8 cellular contexts compared by ENCODE assay signal in the genomic region with DNA sequence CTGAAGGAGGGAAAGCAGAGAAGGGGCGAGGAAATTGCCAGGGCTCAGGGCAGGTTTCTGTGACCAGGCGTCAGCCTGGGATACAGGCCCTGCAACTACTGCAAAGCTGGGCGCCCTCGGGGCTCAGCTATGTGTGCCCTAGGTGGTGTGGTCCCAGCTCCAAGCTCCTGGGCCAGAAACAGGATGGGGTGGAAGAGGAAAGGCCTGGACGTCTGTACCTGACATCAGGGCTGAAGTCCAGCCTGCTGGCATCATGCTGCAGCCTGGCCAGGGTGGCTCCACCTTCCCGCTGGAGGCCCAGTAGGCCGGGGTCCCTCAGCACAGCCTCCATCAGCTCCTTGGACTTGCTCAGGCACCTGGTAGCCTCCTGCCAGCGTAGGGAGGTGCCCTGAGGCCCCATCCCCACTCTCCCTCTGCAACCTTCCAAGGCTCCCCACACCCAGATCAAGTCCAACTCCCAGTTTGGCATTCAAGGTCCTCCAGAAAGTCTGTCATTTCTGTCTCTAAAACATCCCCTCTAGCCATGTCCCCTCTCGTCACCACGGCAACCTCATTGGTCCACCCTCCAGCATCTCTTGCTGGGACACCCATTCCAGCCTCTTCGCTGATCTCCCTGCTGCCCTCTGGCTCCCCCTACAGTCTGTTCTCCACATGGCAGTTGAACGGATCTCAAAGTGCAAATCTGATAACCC. TPM values are rescaled to one million over a fixed set of nuclear protein-coding genes. Genes with fewer than 3 reads are reported as not detected.
DNase-seq lines count a peak whose midpoint lies in the region; ATAC-seq, FAIRE-seq and TF ChIP-seq lines count a peak whose summit lies in the region.

No MANE protein-coding gene starts in this region.

- CTCF ChIA-PET in A549 (lab: Yijun Ruan, JAX) (interaction anchor here (0.7 to 23.9 kb wide), 63 partner anchors 12 to 660 kb away, joined by 3 to 818 read pairs (median 8); partner anchors contain the start of genes BPI, RPRD1B, TGM2 and TTI1), H1 (lab: Charles Lee; ENCODE audit: partially characterized antibody) (interaction anchor here (0.7 to 17.3 kb wide), 53 partner anchors 7 to 309 kb away, joined by 3 to 198 read pairs (median 6); partner anchors contain the start of gene BPI)
- CTCF ChIA-PET in activated CD8-positive, alpha-beta T cell treated with anti-CD3 and anti-CD28 coated beads, Interleukin-2, amount 10 ng/mL, durations not matched to agents 7 days and 5 days (lab: Charles Lee): interaction anchor here (0.9 to 7.8 kb wide), 39 partner anchors 8 to 658 kb away, joined by 3 to 93 read pairs (median 6); no protein-coding TSS in a partner anchor

- H3K23me2 ChIP-seq in H1 (ENCODE audit: low read depth, low read length): no peaks in the 10 kb centered on the region

- H2BK120ac ChIP-seq in H1 (replicated peaks; ENCODE audit: low read depth, low read length): no peak overlapping the region

- no peak for TF ChIP-seq POLR2A in A549 (IDR thresholded peaks at IDR 0.05; ENCODE audit: low read length)
- TF ChIP-seq POLR2A in GM12892 (IDR thresholded peaks at IDR 0.05; ENCODE audit: low read depth, low read length): no peak
- no peak for TF ChIP-seq POLR2A in H1 (IDR thresholded peaks at IDR 0.05; ENCODE audit: control extremely low read depth in 1 of 2, low read depth in 2 of 2, low read length in 2 of 2)

- peak; percentile 86 for TF ChIP-seq CTCF in A549 (IDR thresholded peaks at IDR 0.05)
- peak; percentile 87 to 96 (median 89) for TF ChIP-seq CTCF in H1 (IDR thresholded peaks at IDR 0.05; ENCODE audit: control extremely low read depth in 1 of 3, insufficient read depth in 1 of 3, low read depth in 1 of 3, low read length in 3 of 3)

- H3K4me2 ChIP-seq in A549: no peak overlapping the region
- H3K4me2 ChIP-seq in H1 (ENCODE audit: insufficient read depth in 1 of 2, low read depth in 2 of 2, low read length in 2 of 2): no peak overlapping the region

- H3K27ac ChIP-seq in A549: peak overlapping the region in 1 of 2 experiments; percentile 98; a peak in 4 of 6 replicates
- H3K27ac ChIP-seq in H1 (ENCODE audit: low read depth, low read length): no peak overlapping the region

- H4K20me1 ChIP-seq in H1 (replicated peaks in 1 of 2; ENCODE audit: control insufficient read depth in 1 of 2, insufficient read depth in 2 of 2, low read length in 2 of 2): no peaks in the 10 kb centered on the region

- H4K91ac ChIP-seq in H1 (replicated peaks; ENCODE audit: insufficient read length, low read length): no peak overlapping the region

- peak; percentile 67 to 84 for DNase-seq in A549 (ENCODE audit: low read depth in 1 of 2, low spot score in 1 of 2)
- peak; percentile 61 for DNase-seq in GM12892 (ENCODE audit: insufficient read length)
- DNase-seq in NCI-H69 (lab: John Stamatoyannopoulos, UW): peak; percentile 42
- peak; percentile 76 for DNase-seq in activated CD8-positive, alpha-beta T cell treated with anti-CD3 and anti-CD28 coated beads, Interleukin-2, amount 10 ng/mL, durations not matched to agents 7 days and 5 days
- peak in 1 of 2 experiments; percentile 96 for DNase-seq in H1 (ENCODE audit: low read depth in 1 of 2, low spot score in 2 of 2)
- peak; percentile 39 for DNase-seq in midbrain (lab: John Stamatoyannopoulos, UW)
- DNase-seq in stimulated activated naive CD8-positive, alpha-beta T cell treated with anti-CD3 and anti-CD28 coated beads, Interleukin-15, Interleukin-2, amounts not matched to agents 100 U/mL and 50 U/mL, for 24 hours: peak; percentile 75

- H3K9ac ChIP-seq in H1 (replicated peaks in 1 of 4; ENCODE audit: extremely low read depth in 1 of 4, low read depth in 3 of 4, low read length in 3 of 4): no peak overlapping the region

- H3K14ac ChIP-seq in H1 (ENCODE audit: insufficient read length): no peak overlapping the region

- H3K4me1 Mint-ChIP-seq in activated CD8-positive, alpha-beta T cell treated with anti-CD3 and anti-CD28 coated beads, Interleukin-2, amount 10 ng/mL, durations not matched to agents 7 days and 5 days (ENCODE audit: low read depth): peaks cover 3% of the 10 kb centered on the region

- H3K4me3 ChIP-seq in A549 (no peak overlapping the region), H1 (ENCODE audit: extremely low read depth in 1 of 4, insufficient read depth in 2 of 4, low read depth in 3 of 4, low read length in 4 of 4) (no peak overlapping the region)

- TF ChIP-seq RAD21 in A549 (conservative IDR thresholded peaks at IDR 0.05 in 1 of 2, IDR thresholded peaks at IDR 0.05 in 1 of 2): peak; percentile 82 to 92
- TF ChIP-seq RAD21 in H1 (IDR thresholded peaks at IDR 0.05 in 1 of 2, conservative IDR thresholded peaks at IDR 0.05 in 1 of 2; ENCODE audit: low read depth in 2 of 2, low read length in 2 of 2): peak; percentile 80 to 85

- WGBS in A549 (ENCODE audit: missing lambda C conversion rate): 44% methylated on average over 10 of the region's 12 CpGs
- 63% methylated on average over 11 of the region's 12 CpGs; no CpG with 5 or more reads in 1 of the 2 experiments for WGBS in H1 (ENCODE audit: extremely low coverage in 1 of 2, insufficient coverage in 1 of 2, insufficient read length in 1 of 2, insufficient replicate concordance in 2 of 2, low coverage in 1 of 2, low lambda C conversion rate in 2 of 2, missing lambda C conversion rate in 1 of 2), 2 experiments

- POLR2A ChIA-PET in A549 (lab: Yijun Ruan, JAX): interaction anchor here (1.4 kb wide), 1 partner anchor 165 kb away, joined by 6 read pairs; no protein-coding TSS in a partner anchor
- POLR2A ChIA-PET in activated CD8-positive, alpha-beta T cell treated with anti-CD3 and anti-CD28 coated beads, Interleukin-2, amount 10 ng/mL, durations not matched to agents 7 days and 5 days (lab: Charles Lee): interaction anchor here (0.6 kb wide), 1 partner anchor 231 kb away, joined by 3 read pairs; no protein-coding TSS in a partner anchor
- POLR2A ChIA-PET in H1 (lab: Charles Lee; ENCODE audit: partially characterized antibody): no interaction called here

- H3K4me1 ChIP-seq in A549 (peaks cover 42% of the 10 kb centered on the region), H1 (replicated peaks in 1 of 4; ENCODE audit: control insufficient read depth in 3 of 4, insufficient read depth in 4 of 4, low read length in 3 of 4) (peaks cover 0 to 3% (median 0%) of the 10 kb centered on the region in 4 experiments; a peak in 3 of 7 replicates)

- no peak overlapping the region for H2BK12ac ChIP-seq in H1 (ENCODE audit: low read depth, low read length)

- H3K79me1 ChIP-seq in H1 (ENCODE audit: low read depth, low read length): no peaks in the 10 kb centered on the region

- H3K27me3 Mint-ChIP-seq in activated CD8-positive, alpha-beta T cell treated with anti-CD3 and anti-CD28 coated beads, Interleukin-2, amount 10 ng/mL, durations not matched to agents 7 days and 5 days (ENCODE audit: low read depth): peaks cover 1% of the 10 kb centered on the region

- H3K9me3 ChIP-seq in A549: no peaks in the 10 kb centered on the region
- H3K9me3 ChIP-seq in H1 (ENCODE audit: insufficient read depth in 2 of 2, low read depth in 1 of 2, low read length in 1 of 2): no peaks in the 10 kb centered on the region

- TF ChIP-seq EP300 in A549 (IDR thresholded peaks at IDR 0.05) (no peak), H1 (IDR thresholded peaks at IDR 0.05; ENCODE audit: borderline replicate concordance in 1 of 2, low read depth in 2 of 2, low read length in 2 of 2) (no peak)

- no peak overlapping the region for H2BK5ac ChIP-seq in H1 (ENCODE audit: low read depth, low read length)

- H3K36me3 ChIP-seq in H1 (ENCODE audit: control insufficient read depth in 2 of 4, insufficient read depth in 4 of 4, low read length in 3 of 4): no peaks in the 10 kb centered on the region

- H3K36me3 Mint-ChIP-seq in activated CD8-positive, alpha-beta T cell treated with anti-CD3 and anti-CD28 coated beads, Interleukin-2, amount 10 ng/mL, durations not matched to agents 7 days and 5 days (ENCODE audit: low read depth): no peaks in the 10 kb centered on the region

- ATAC-seq in A549: peak; percentile 35 to 49; a peak in 5 of 6 replicates
- ATAC-seq in activated CD8-positive, alpha-beta T cell treated with anti-CD3 and anti-CD28 coated beads, Interleukin-2, amount 10 ng/mL, durations not matched to agents 7 days and 5 days: no peak
- ATAC-seq in stimulated activated naive CD8-positive, alpha-beta T cell treated with anti-CD3 and anti-CD28 coated beads, Interleukin-15, Interleukin-2, amounts not matched to agents 100 U/mL and 50 U/mL, for 24 hours: no peak
- ATAC-seq in HG02840 (IDR thresholded peaks at IDR 0.05; ENCODE audit: low FRiP score, unreplicated experiment): no peak

- H3K27me3 ChIP-seq in H1 (replicated peaks in 1 of 4; ENCODE audit: control insufficient read depth in 3 of 4, extremely low read depth in 1 of 4, insufficient read depth in 3 of 4, low read length in 3 of 4): no peaks in the 10 kb centered on the region

- H3K79me2 ChIP-seq in H1 (ENCODE audit: control insufficient read depth in 1 of 2, insufficient read depth in 2 of 2, low read length in 2 of 2): no peaks in the 10 kb centered on the region

- no peak overlapping the region for H3K4ac ChIP-seq in H1 (replicated peaks; ENCODE audit: insufficient read length, low read depth, low read length)

- H4K8ac ChIP-seq in H1 (ENCODE audit: extremely low read depth, insufficient read depth, low read length): no peak overlapping the region

- no peak overlapping the region for H4K5ac ChIP-seq in H1 (ENCODE audit: insufficient read length, low read depth, low read length)

- no peak overlapping the region for H2AK5ac ChIP-seq in H1 (ENCODE audit: low read depth, low read length)

- no peak overlapping the region for H3K56ac ChIP-seq in H1 (replicated peaks; ENCODE audit: insufficient read length, low read depth, low read length)

- no peak overlapping the region for H3K27ac Mint-ChIP-seq in activated CD8-positive, alpha-beta T cell treated with anti-CD3 and anti-CD28 coated beads, Interleukin-2, amount 10 ng/mL, durations not matched to agents 7 days and 5 days

- no peak overlapping the region; the same call in 1 of the 2 replicates for H2AFZ ChIP-seq in H1 (ENCODE audit: low read length)

- no peak overlapping the region for H3K23ac ChIP-seq in H1 (ENCODE audit: insufficient read length)

- no peak overlapping the region for H3K18ac ChIP-seq in H1 (ENCODE audit: extremely low read depth, low read length)

- FAIRE-seq in A549 (lab: Jason Lieb, UNC) (no peak), GM12892 (lab: Jason Lieb, UNC) (peak; percentile 75), H1 (lab: Jason Lieb, UNC) (peak; percentile 28)

- H2BK20ac ChIP-seq in H1 (ENCODE audit: low read length): no peak overlapping the region

- no peak overlapping the region for H2BK15ac ChIP-seq in H1 (ENCODE audit: low read length)

- H3K9me3 Mint-ChIP-seq in activated CD8-positive, alpha-beta T cell treated with anti-CD3 and anti-CD28 coated beads, Interleukin-2, amount 10 ng/mL, durations not matched to agents 7 days and 5 days (ENCODE audit: insufficient read depth): no peaks in the 10 kb centered on the region

- H3K4me3 Mint-ChIP-seq in activated CD8-positive, alpha-beta T cell treated with anti-CD3 and anti-CD28 coated beads, Interleukin-2, amount 10 ng/mL, durations not matched to agents 7 days and 5 days: no peak overlapping the region

RNA-seq across cellular contexts. Expression of gene KIAA1755, which starts 38.2 kb away (rescaled TPM):
- polyA plus RNA-seq in A549 (2011; rRNA removed) (0.04 and 0.05 TPM in 2 replicates), A549 (2017; fragmentation: RNase III; extraction: RNeasy Plus Mini Kit Qiagen cat#74134 plus additional on column Dnase treatment) (0.13 to 0.25 TPM (median 0.21 TPM) in 3 replicates), H1 (2011; rRNA removed) (0.23 and 0.27 TPM in 2 replicates)
- polyA plus RNA-seq in A549 (2012; cell fraction: cytosol; rRNA removed): 0.07 and 0.10 TPM in 2 replicates
- polyA plus RNA-seq in A549 (2012; cell fraction: nucleus; rRNA removed): 0.28 and 0.33 TPM in 2 replicates
- 0.17 and 0.24 TPM in 2 replicates for polyA minus RNA-seq in A549 (2011; rRNA and poly(A)+ RNA removed)
- not detected for polyA plus RNA-seq in GM12892 (2012; ENCODE audit: missing spikeins)
- total RNA-seq in activated CD8-positive, alpha-beta T cell treated with anti-CD3 and anti-CD28 coated beads, Interleukin-2, amount 10 ng/mL, durations not matched to agents 7 days and 5 days: not detected
- total RNA-seq in H1 (2021; fragmentation: NEBNext Ultra II Directional; extraction: Animal tissue kit (Norgen Biotek cat#: 25700)): not detected in 2 replicates
- 0.10 TPM for polyA plus RNA-seq in H1 (2011; cell fraction: cytosol; rRNA removed)
- 0.26 TPM for polyA plus RNA-seq in H1 (2011; cell fraction: nucleus; rRNA removed)
- polyA plus RNA-seq in H1 (2012, experiment 1 of 2): 0.14 to 0.28 TPM (median 0.20 TPM) in 4 replicates
- polyA plus RNA-seq in H1 (2012, experiment 2 of 2): 0.26 TPM
- polyA plus RNA-seq in H1 (2013, experiment 1 of 2): 0.08 TPM
- polyA plus RNA-seq in H1 (2013, experiment 2 of 2): 0.07 TPM
- 0.07 and 0.09 TPM in 2 replicates for polyA minus RNA-seq in H1 (2011; rRNA and poly(A)+ RNA removed)
- polyA minus RNA-seq in H1 (2011; cell fraction: cytosol; rRNA and poly(A)+ RNA removed): not detected
- 0.50 TPM for polyA minus RNA-seq in H1 (2011; cell fraction: nucleus; rRNA and poly(A)+ RNA removed)

RNA-seq across cellular contexts. Expression of gene TGM2, which starts 57.3 kb away (rescaled TPM):
- polyA plus RNA-seq in A549 (2011; rRNA removed) (173 TPM in 2 replicates), A549 (2017; fragmentation: RNase III; extraction: RNeasy Plus Mini Kit Qiagen cat#74134 plus additional on column Dnase treatment) (348 to 469 TPM (median 441 TPM) in 3 replicates), H1 (2011; rRNA removed) (0.86 and 1.5 TPM in 2 replicates)
- 164 and 192 TPM in 2 replicates for polyA plus RNA-seq in A549 (2012; cell fraction: cytosol; rRNA removed)
- polyA plus RNA-seq in A549 (2012; cell fraction: nucleus; rRNA removed): 241 and 325 TPM in 2 replicates
- polyA minus RNA-seq in A549 (2011; rRNA and poly(A)+ RNA removed): 181 and 216 TPM in 2 replicates
- polyA plus RNA-seq in GM12892 (2012; ENCODE audit: missing spikeins): 0.55 TPM
- under 1 TPM; 0.31 to 0.34 TPM for total RNA-seq in activated CD8-positive, alpha-beta T cell treated with anti-CD3 and anti-CD28 coated beads, Interleukin-2, amount 10 ng/mL, durations not matched to agents 7 days and 5 days
- total RNA-seq in H1 (2021; fragmentation: NEBNext Ultra II Directional; extraction: Animal tissue kit (Norgen Biotek cat#: 25700)): 1.0 and 1.3 TPM in 2 replicates
- 0.92 TPM for polyA plus RNA-seq in H1 (2011; cell fraction: cytosol; rRNA removed)
- 1.9 TPM for polyA plus RNA-seq in H1 (2011; cell fraction: nucleus; rRNA removed)
- 0.77 to 1.3 TPM (median 1.1 TPM) in 4 replicates for polyA plus RNA-seq in H1 (2012, experiment 1 of 2)
- polyA plus RNA-seq in H1 (2012, experiment 2 of 2): 1.0 TPM
- polyA plus RNA-seq in H1 (2013, experiment 1 of 2): 0.73 TPM
- 0.79 TPM for polyA plus RNA-seq in H1 (2013, experiment 2 of 2)
- polyA minus RNA-seq in H1 (2011; rRNA and poly(A)+ RNA removed): 0.50 and 1.8 TPM in 2 replicates
- 1.2 TPM for polyA minus RNA-seq in H1 (2011; cell fraction: cytosol; rRNA and poly(A)+ RNA removed)
- 0.90 TPM for polyA minus RNA-seq in H1 (2011; cell fraction: nucleus; rRNA and poly(A)+ RNA removed)

Comparison
In these comparisons a context has a peak if more than half of its experiments do, and no peak if none do; other contexts are left out.
1. ATAC-seq: peak in A549 (2 of 2); none in activated CD8-positive, alpha-beta T cell treated with anti-CD3 and anti-CD28 coated beads, Interleukin-2, amount 10 ng/mL, durations not matched to agents 7 days and 5 days (single experiment), stimulated activated naive CD8-positive, alpha-beta T cell treated with anti-CD3 and anti-CD28 coated beads, Interleukin-15, Interleukin-2, amounts not matched to agents 100 U/mL and 50 U/mL, for 24 hours (single experiment) and HG02840 (single experiment).
2. Of the 18 proteins assayed by ChIP-seq in both H1 and A549: peak only in H1: none; only in A549: KDM1A and MAX; in both: CTCF and RAD21; in neither: 14.